25 cellular contexts compared by ENCODE assay signal in genomic region chr2:119227346-119227745, GRCh38.
"Had no signal": no experiment of that assay in that cellular context is flagged by ENCODE, and none has a peak within 500 bp of the region (broad histone marks: within the 10 kb centered on the region; RNA-seq: fewer than 3 reads in every experiment).

No MANE protein-coding gene starts in this region.

- H3K9me3 ChIP-seq: ascending aorta, breast epithelium, colonic mucosa, gastroesophageal sphincter, heart right ventricle had no signal

- ATAC-seq: activated CD4-positive, alpha-beta T cell treated with anti-CD3 and anti-CD28 coated beads for 36 hours; activated CD8-positive, alpha-beta memory T cell treated with anti-CD3 and anti-CD28 coated beads, Interleukin-2, amount 10 ng/mL, durations not matched to agents 7 days and 5 days; activated CD8-positive, alpha-beta T cell treated with anti-CD3 and anti-CD28 coated beads, Interleukin-2, amount 10 ng/mL, durations not matched to agents 7 days and 5 days; gastroesophageal sphincter; heart right ventricle had no signal

- DNase-seq: activated CD4-positive, alpha-beta memory T cell treated with anti-CD3 and anti-CD28 coated beads for 36 hours; activated CD4-positive, alpha-beta T cell treated with anti-CD3 and anti-CD28 coated beads for 36 hours; activated CD4-positive, alpha-beta T cell treated with anti-CD3 and anti-CD28 coated beads, Interleukin-2, amount 10 ng/mL, durations not matched to agents 24 days and 14 days; activated CD4-positive, CD25-positive, alpha-beta regulatory T cell; activated CD4-positive, CD25-positive, alpha-beta regulatory T cell treated with anti-CD3 and anti-CD28 coated beads, Interleukin-2, amount 50 U/mL, for 72 hours; activated CD8-positive, alpha-beta memory T cell treated with anti-CD3 and anti-CD28 coated beads, Interleukin-2, amount 10 ng/mL, durations not matched to agents 7 days and 5 days; activated CD8-positive, alpha-beta memory T cell treated with anti-CD3 and anti-CD28 coated beads, Interleukin-2, amount 50 U/mL, for 4 hours; activated CD8-positive, alpha-beta T cell treated with anti-CD3 and anti-CD28 coated beads, Interleukin-2, amount 10 ng/mL, durations not matched to agents 7 days and 5 days; activated effector memory CD4-positive, alpha-beta T cell treated with anti-CD3 and anti-CD28 coated beads, Interleukin-2, amount 50 U/mL, for 16 hours; activated naive CD4-positive, alpha-beta T cell treated with anti-CD3 and anti-CD28 coated beads for 36 hours; activated naive CD8-positive, alpha-beta T cell treated with anti-CD3 and anti-CD28 coated beads, Interleukin-2, amount 10 ng/mL, durations not matched to agents 7 days and 5 days; activated T-cell treated with anti-CD3 and anti-CD28 coated beads, Interleukin-2, amount 50 U/mL, for 1 hour; activated T-cell treated with anti-CD3 and anti-CD28 coated beads, Interleukin-2, amount 50 U/mL, for 48 hours; central memory CD4-positive, alpha-beta T cell; cerebellar nuclear complex; colonic mucosa; effector CD8-positive, alpha-beta T cell; foreskin melanocyte; heart right ventricle; T-helper 2 cell had no signal

- H3K27ac ChIP-seq: ascending aorta, breast epithelium, cardiac muscle cell, colonic mucosa, epithelial cell of prostate, gastroesophageal sphincter, heart right ventricle had no signal

- H3K36me3 ChIP-seq: ascending aorta, breast epithelium, cardiac muscle cell, colonic mucosa, gastroesophageal sphincter, heart right ventricle had no signal

- H3K4me3 ChIP-seq: ascending aorta, breast epithelium, cardiac muscle cell, colonic mucosa, gastroesophageal sphincter, heart right ventricle had no signal

- H3K27me3 ChIP-seq: ascending aorta, breast epithelium, colonic mucosa had no signal
